ENCODE assay signal across 15 cellular contexts in the genomic region with DNA sequence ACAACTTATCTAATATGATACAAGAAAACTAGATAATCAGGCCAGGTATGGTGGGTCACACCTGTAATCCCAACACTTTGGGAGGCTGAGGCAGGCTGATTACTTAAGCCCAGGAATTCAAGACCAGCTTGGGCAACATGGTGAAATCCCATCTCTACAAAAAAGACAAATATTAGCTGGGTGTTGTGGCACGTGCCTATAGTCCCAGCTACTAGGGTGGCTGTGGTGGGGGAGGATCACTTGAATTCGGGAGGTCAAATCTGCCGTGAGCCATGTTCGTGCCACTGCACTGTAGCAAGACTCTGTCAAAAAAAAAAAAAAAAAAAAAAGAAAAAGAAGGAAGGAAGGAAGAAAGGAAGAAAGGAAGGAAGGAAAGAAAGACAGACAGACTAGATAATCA. TPM values are rescaled to one million over a fixed set of nuclear protein-coding genes. Genes with fewer than 3 reads are reported as not detected.
DNase-seq lines count a peak whose midpoint lies in the region; ATAC-seq and TF ChIP-seq lines count a peak whose summit lies in the region.
"Had no signal": no experiment of that assay in that cellular context is flagged by ENCODE, and none has a peak within 500 bp of the region (broad histone marks: within the 10 kb centered on the region; RNA-seq: fewer than 3 reads in every experiment).

No MANE protein-coding gene starts in this region.

- H3K9me3 Mint-ChIP-seq in natural killer cell treated with Interleukin-12 subunit alpha and Interleukin-12 subunit beta and Interleukin-15 and Interleukin-18, amount 100 ng/mL, for 72 hours, result no peaks in the 10 kb centered on the region
- no peaks in the 10 kb centered on the region for H3K9me3 Mint-ChIP-seq in natural killer cell
- H3K9me3 Mint-ChIP-seq in stimulated activated memory B cell treated with anti-CD40 and anti-IgM and Interleukin-4, amounts not matched to agents 10 μg/mL and 1 μg/mL and 100 μg/mL, for 72 hours, result no peaks in the 10 kb centered on the region

- peaks cover 0 to 2% of the 10 kb centered on the region in 2 donors for H3K27me3 Mint-ChIP-seq in natural killer cell treated with Interleukin-12 subunit alpha and Interleukin-12 subunit beta and Interleukin-15 and Interleukin-18, amount 100 ng/mL, for 72 hours
- H3K27me3 Mint-ChIP-seq in natural killer cell (ENCODE audit: low read depth in 2 of 2) (no peaks in the 10 kb centered on the region), T-helper 17 cell (no peaks in the 10 kb centered on the region)
- no peaks in the 10 kb centered on the region for H3K27me3 Mint-ChIP-seq in stimulated activated memory B cell treated with anti-CD40 and anti-IgM and Interleukin-4, amounts not matched to agents 10 μg/mL and 1 μg/mL and 100 μg/mL, for 72 hours

- H3K27ac Mint-ChIP-seq in natural killer cell treated with Interleukin-12 subunit alpha and Interleukin-12 subunit beta and Interleukin-15 and Interleukin-18, amount 100 ng/mL, for 72 hours, result peak overlapping the region in 1 of 2 donors; percentile 62
- no peak overlapping the region for H3K27ac Mint-ChIP-seq in natural killer cell
- H3K27ac Mint-ChIP-seq in T-helper 17 cell, result peak overlapping the region; percentile 74
- H3K27ac Mint-ChIP-seq in stimulated activated memory B cell treated with anti-CD40 and anti-IgM and Interleukin-4, amounts not matched to agents 10 μg/mL and 1 μg/mL and 100 μg/mL, for 72 hours, result peak overlapping the region; percentile 61

- DNase-seq in natural killer cell treated with Interleukin-12 subunit alpha and Interleukin-12 subunit beta and Interleukin-15 and Interleukin-18, amount 100 ng/mL, for 72 hours (ENCODE audit: low spot score), result no peak
- DNase-seq in natural killer cell (no peak), T-helper 17 cell (no peak), amniotic stem cell (lab: John Stamatoyannopoulos, UW) (no peak), NCI-H1694 (lab: John Stamatoyannopoulos, UW) (no peak), A172 (ENCODE audit: low spot score) (no peak)
- DNase-seq: COR-L47, DMS153, NCI-H1105 treated with DMSO at 0.1 percent for 48 hours, NCI-H1930, NCI-H446, PC-9 had no signal

- ATAC-seq in natural killer cell treated with Interleukin-12 subunit alpha and Interleukin-12 subunit beta and Interleukin-15 and Interleukin-18, amount 100 ng/mL, for 72 hours, result no peak
- no peak for ATAC-seq in natural killer cell
- ATAC-seq in HG03432 (IDR thresholded peaks at IDR 0.05; ENCODE audit: unreplicated experiment), result peak; percentile 20
- ATAC-seq in T-helper 17 cell, result no peak
- ATAC-seq in stimulated activated memory B cell treated with anti-CD40 and anti-IgM and Interleukin-4, amounts not matched to agents 10 μg/mL and 1 μg/mL and 100 μg/mL, for 72 hours, result no peak

- peak overlapping the region; percentile 47 for H3K4me3 Mint-ChIP-seq in natural killer cell treated with Interleukin-12 subunit alpha and Interleukin-12 subunit beta and Interleukin-15 and Interleukin-18, amount 100 ng/mL, for 72 hours
- H3K4me3 Mint-ChIP-seq in natural killer cell (no peak overlapping the region), T-helper 17 cell (peak overlapping the region; percentile 57)
- peak overlapping the region; percentile 26 for H3K4me3 Mint-ChIP-seq in stimulated activated memory B cell treated with anti-CD40 and anti-IgM and Interleukin-4, amounts not matched to agents 10 μg/mL and 1 μg/mL and 100 μg/mL, for 72 hours

- peaks cover 3 to 15% of the 10 kb centered on the region in 2 donors for H3K4me1 Mint-ChIP-seq in natural killer cell treated with Interleukin-12 subunit alpha and Interleukin-12 subunit beta and Interleukin-15 and Interleukin-18, amount 100 ng/mL, for 72 hours (ENCODE audit: low read depth in 2 of 2)
- H3K4me1 Mint-ChIP-seq in natural killer cell (no peaks in the 10 kb centered on the region), T-helper 17 cell (peaks cover 12% of the 10 kb centered on the region)
- H3K4me1 Mint-ChIP-seq in stimulated activated memory B cell treated with anti-CD40 and anti-IgM and Interleukin-4, amounts not matched to agents 10 μg/mL and 1 μg/mL and 100 μg/mL, for 72 hours, result peaks cover 23% of the 10 kb centered on the region

- H3K9me3 ChIP-seq in T-helper 17 cell (ENCODE audit: control insufficient read depth, low read length, poor library complexity, severe bottlenecking), result no peaks in the 10 kb centered on the region
- H3K9me3 ChIP-seq: SJCRH30 had no signal

- intact Hi-C loops in natural killer cell (cut with micrococcal nuclease), result no loop called here

- no peak for TF ChIP-seq CTCF in natural killer cell (IDR thresholded peaks at IDR 0.05)

- H3K36me3 Mint-ChIP-seq in natural killer cell treated with Interleukin-12 subunit alpha and Interleukin-12 subunit beta and Interleukin-15 and Interleukin-18, amount 100 ng/mL, for 72 hours, result no peaks in the 10 kb centered on the region
- H3K36me3 Mint-ChIP-seq in natural killer cell, result no peaks in the 10 kb centered on the region
- H3K36me3 Mint-ChIP-seq in T-helper 17 cell (ENCODE audit: low read depth), result peaks cover 2% of the 10 kb centered on the region
- H3K36me3 Mint-ChIP-seq in stimulated activated memory B cell treated with anti-CD40 and anti-IgM and Interleukin-4, amounts not matched to agents 10 μg/mL and 1 μg/mL and 100 μg/mL, for 72 hours, result no peaks in the 10 kb centered on the region

RNA-seq across cellular contexts. Expression of gene ZCRB1, which starts 27.0 kb away (rescaled TPM):
- 10 to 100 TPM; 50.6 to 60.8 TPM for total RNA-seq in natural killer cell treated with Interleukin-12 subunit alpha and Interleukin-12 subunit beta and Interleukin-15 and Interleukin-18, amount 100 ng/mL, for 72 hours
- total RNA-seq in natural killer cell (10 to 100 TPM; 28.0 to 35.9 (median 33.8) TPM), T-helper 17 cell (10 to 100 TPM; 26.1 to 32.0 TPM)
- total RNA-seq in A172 (2014; rRNA removed; shearing (Covaris generic)), result 47.9 and 90.2 TPM in 2 replicates

RNA-seq across cellular contexts. Expression of gene PPHLN1, which starts 27.1 kb away (rescaled TPM):
- 10 to 100 TPM; 85.0 to 90.1 TPM for total RNA-seq in natural killer cell treated with Interleukin-12 subunit alpha and Interleukin-12 subunit beta and Interleukin-15 and Interleukin-18, amount 100 ng/mL, for 72 hours
- 100 to 1,000 TPM in 2 of 3 donors, 10 to 100 TPM in 1; 98.2 to 101 (median 101) TPM for total RNA-seq in natural killer cell
- total RNA-seq in T-helper 17 cell, result 10 to 100 TPM; 90.9 to 91.8 TPM
- total RNA-seq in A172 (2014; rRNA removed; shearing (Covaris generic)), result 78.7 and 94.4 TPM in 2 replicates

Comparison
In these comparisons a context has a peak if more than half of its experiments do, and no peak if none do; other contexts are left out.
1. H3K27ac Mint-ChIP-seq: peak in T-helper 17 cell (single experiment) and stimulated activated memory B cell treated with anti-CD40 and anti-IgM and Interleukin-4, amounts not matched to agents 10 μg/mL and 1 μg/mL and 100 μg/mL, for 72 hours (single experiment); none in natural killer cell (0 of 2).